In genomic region chr17:64583055-64583454, GRCh38 we compare ENCODE assay signal across 32 cellular contexts.
"Had no signal": no experiment of that assay in that cellular context is flagged by ENCODE, and none has a peak within 500 bp of the region (broad histone marks: within the 10 kb centered on the region; RNA-seq: fewer than 3 reads in every experiment).

No MANE protein-coding gene starts in this region.

- H3K4me3 Mint-ChIP-seq: activated CD4-positive, alpha-beta memory T cell treated with anti-CD3 and anti-CD28 coated beads, Interleukin-2, amount 10 ng/mL, durations not matched to agents 7 days and 5 days; activated CD4-positive, alpha-beta T cell treated with anti-CD3 and anti-CD28 coated beads for 36 hours; activated CD4-positive, alpha-beta T cell treated with anti-CD3 and anti-CD28 coated beads, Interleukin-2, amount 10 ng/mL, durations not matched to agents 24 days and 14 days; activated CD8-positive, alpha-beta memory T cell treated with anti-CD3 and anti-CD28 coated beads, Interleukin-2, amount 10 ng/mL, durations not matched to agents 7 days and 5 days; activated naive CD8-positive, alpha-beta T cell treated with anti-CD3 and anti-CD28 coated beads, Interleukin-2, amount 10 ng/mL, durations not matched to agents 7 days and 5 days; activated T-cell treated with anti-CD3 and anti-CD28 coated beads, Interleukin-2, amount 50 U/mL, for 4 hours; activated T-helper 17 cell treated with anti-CD3 and anti-CD28 coated beads, Interleukin-2, amount 50 U/mL, for 72 hours; central memory CD8-positive, alpha-beta T cell; dendritic cell treated with granulocyte-macrophage colony-stimulating factor and Interleukin-4, amounts not matched to agents 40 ng/mL and 50 ng/mL, for 4 days; endodermal cell; T-helper 17 cell; T-helper 2 cell treated with Interferon-gamma antibody and Interleukin-4, amounts not matched to agents 5 μg/mL and 100 μg/mL, for 36 hours had no signal

- H3K4me1 ChIP-seq: ascending aorta, foreskin keratinocyte, heart left ventricle had no signal

- H3K9me3 ChIP-seq: ascending aorta, esophagus muscularis mucosa, gastrocnemius medialis, heart left ventricle had no signal

- H3K27ac Mint-ChIP-seq: activated CD4-positive, alpha-beta memory T cell treated with anti-CD3 and anti-CD28 coated beads, Interleukin-2, amount 10 ng/mL, durations not matched to agents 7 days and 5 days; activated CD4-positive, alpha-beta T cell treated with anti-CD3 and anti-CD28 coated beads for 36 hours; activated CD4-positive, alpha-beta T cell treated with anti-CD3 and anti-CD28 coated beads, Interleukin-2, amount 10 ng/mL, durations not matched to agents 24 days and 14 days; activated CD8-positive, alpha-beta memory T cell treated with anti-CD3 and anti-CD28 coated beads, Interleukin-2, amount 10 ng/mL, durations not matched to agents 7 days and 5 days; activated naive CD8-positive, alpha-beta T cell treated with anti-CD3 and anti-CD28 coated beads, Interleukin-2, amount 10 ng/mL, durations not matched to agents 7 days and 5 days; activated T-helper 17 cell treated with anti-CD3 and anti-CD28 coated beads, Interleukin-2, amount 50 U/mL, for 72 hours; dendritic cell treated with granulocyte-macrophage colony-stimulating factor and Interleukin-4, amounts not matched to agents 40 ng/mL and 50 ng/mL, for 4 days; endodermal cell; T-helper 17 cell; T-helper 2 cell treated with Interferon-gamma antibody and Interleukin-4, amounts not matched to agents 5 μg/mL and 100 μg/mL, for 36 hours had no signal

- DNase-seq: activated CD4-positive, alpha-beta memory T cell treated with anti-CD3 and anti-CD28 coated beads, Interleukin-2, amount 10 ng/mL, durations not matched to agents 7 days and 5 days; activated CD4-positive, alpha-beta T cell treated with anti-CD3 and anti-CD28 coated beads for 36 hours; activated CD4-positive, alpha-beta T cell treated with anti-CD3 and anti-CD28 coated beads, Interleukin-2, amount 10 ng/mL, durations not matched to agents 24 days and 14 days; activated CD4-positive, CD25-positive, alpha-beta regulatory T cell; activated CD4-positive, CD25-positive, alpha-beta regulatory T cell treated with anti-CD3 and anti-CD28 coated beads, Interleukin-2, amount 50 U/mL, for 72 hours; activated CD8-positive, alpha-beta memory T cell treated with anti-CD3 and anti-CD28 coated beads, Interleukin-2, amount 10 ng/mL, durations not matched to agents 7 days and 5 days; activated CD8-positive, alpha-beta memory T cell treated with anti-CD3 and anti-CD28 coated beads, Interleukin-2, amount 50 U/mL, for 4 hours; activated effector memory CD4-positive, alpha-beta T cell treated with Interleukin-2 at 50 U/mL for 16 hours; activated gamma-delta T cell treated with Interleukin-2 at 50 U/mL for 16 hours; activated naive CD4-positive, alpha-beta T cell treated with anti-CD3 and anti-CD28 coated beads, Interleukin-2, amount 50 U/mL, for 16 hours; activated naive CD4-positive, alpha-beta T cell treated with Interleukin-2 at 50 U/mL for 16 hours; activated naive CD8-positive, alpha-beta T cell treated with anti-CD3 and anti-CD28 coated beads, Interleukin-2, amount 10 ng/mL, durations not matched to agents 7 days and 5 days; activated T-cell treated with anti-CD3 and anti-CD28 coated beads, Interleukin-2, amount 50 U/mL, for 4 hours; brain microvascular endothelial cell; dorsolateral prefrontal cortex; effector memory CD4-positive, alpha-beta T cell; endodermal cell; erythroblast; foreskin keratinocyte; gastrocnemius medialis; glutamatergic neuron; heart left ventricle; T-helper 1 cell; T-helper 17 cell; T1000 had no signal

- ATAC-seq: activated CD4-positive, alpha-beta T cell treated with anti-CD3 and anti-CD28 coated beads for 36 hours; activated CD8-positive, alpha-beta memory T cell treated with anti-CD3 and anti-CD28 coated beads, Interleukin-2, amount 10 ng/mL, durations not matched to agents 7 days and 5 days; activated T-cell treated with anti-CD3 and anti-CD28 coated beads, Interleukin-2, amount 50 U/mL, for 4 hours; activated T-helper 17 cell treated with anti-CD3 and anti-CD28 coated beads, Interleukin-2, amount 50 U/mL, for 72 hours; foreskin keratinocyte; gastrocnemius medialis; heart left ventricle; T-helper 17 cell had no signal

- H3K4me3 ChIP-seq: ascending aorta, coronary artery, dorsolateral prefrontal cortex, esophagus muscularis mucosa, gastrocnemius medialis, heart left ventricle had no signal

- H3K4me1 Mint-ChIP-seq: endodermal cell had no signal

- H3K27me3 Mint-ChIP-seq: activated CD4-positive, alpha-beta memory T cell treated with anti-CD3 and anti-CD28 coated beads, Interleukin-2, amount 10 ng/mL, durations not matched to agents 7 days and 5 days; activated CD4-positive, alpha-beta T cell treated with anti-CD3 and anti-CD28 coated beads for 36 hours; activated CD4-positive, alpha-beta T cell treated with anti-CD3 and anti-CD28 coated beads, Interleukin-2, amount 10 ng/mL, durations not matched to agents 24 days and 14 days; activated CD8-positive, alpha-beta memory T cell treated with anti-CD3 and anti-CD28 coated beads, Interleukin-2, amount 10 ng/mL, durations not matched to agents 7 days and 5 days; activated naive CD8-positive, alpha-beta T cell treated with anti-CD3 and anti-CD28 coated beads, Interleukin-2, amount 10 ng/mL, durations not matched to agents 7 days and 5 days; activated T-helper 17 cell treated with anti-CD3 and anti-CD28 coated beads, Interleukin-2, amount 50 U/mL, for 72 hours; central memory CD8-positive, alpha-beta T cell; dendritic cell treated with granulocyte-macrophage colony-stimulating factor and Interleukin-4, amounts not matched to agents 40 ng/mL and 50 ng/mL, for 4 days; T-helper 17 cell had no signal

- H3K9me3 Mint-ChIP-seq: activated CD4-positive, alpha-beta memory T cell treated with anti-CD3 and anti-CD28 coated beads, Interleukin-2, amount 10 ng/mL, durations not matched to agents 7 days and 5 days; activated CD4-positive, alpha-beta T cell treated with anti-CD3 and anti-CD28 coated beads, Interleukin-2, amount 10 ng/mL, durations not matched to agents 24 days and 14 days; activated naive CD8-positive, alpha-beta T cell treated with anti-CD3 and anti-CD28 coated beads, Interleukin-2, amount 10 ng/mL, durations not matched to agents 7 days and 5 days; activated T-cell treated with anti-CD3 and anti-CD28 coated beads, Interleukin-2, amount 50 U/mL, for 4 hours; activated T-helper 17 cell treated with anti-CD3 and anti-CD28 coated beads, Interleukin-2, amount 50 U/mL, for 72 hours; central memory CD8-positive, alpha-beta T cell; dendritic cell treated with granulocyte-macrophage colony-stimulating factor and Interleukin-4, amounts not matched to agents 40 ng/mL and 50 ng/mL, for 4 days; endodermal cell; T-helper 2 cell treated with Interferon-gamma antibody and Interleukin-4, amounts not matched to agents 5 μg/mL and 100 μg/mL, for 36 hours had no signal

- H3K27me3 ChIP-seq: ascending aorta, brain microvascular endothelial cell, dorsolateral prefrontal cortex, esophagus muscularis mucosa, foreskin keratinocyte, gastrocnemius medialis, heart left ventricle had no signal

- H3K27ac ChIP-seq: ascending aorta, brain microvascular endothelial cell, coronary artery, dorsolateral prefrontal cortex, esophagus muscularis mucosa, foreskin keratinocyte, gastrocnemius medialis, heart left ventricle had no signal
